ENCODE assay signal across 1 cellular context in the genomic region with DNA sequence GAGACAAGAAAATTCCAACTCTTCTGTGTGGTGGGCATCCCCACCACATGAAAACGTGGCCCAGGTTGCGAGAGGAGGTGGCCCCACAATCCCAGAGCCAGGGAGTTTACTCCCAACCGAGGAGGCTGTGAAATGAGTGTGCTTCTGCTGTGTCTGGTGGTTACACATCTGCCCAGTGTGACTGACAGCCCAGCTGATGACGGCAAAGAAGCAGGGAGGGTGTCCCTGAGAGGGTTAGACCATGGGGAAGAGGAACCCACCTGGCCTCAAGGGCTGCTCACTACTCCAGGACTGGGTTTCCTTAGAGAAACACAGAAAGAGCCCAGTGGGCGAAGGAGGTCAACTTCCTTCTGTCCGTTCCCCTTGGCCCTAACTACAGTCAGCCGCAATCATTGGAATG.
TF ChIP-seq lines count a peak whose summit lies in the region.

No MANE protein-coding gene starts in this region.

TF ChIP-seq in K562, 482 proteins besides CTCF, POLR2A, EP300 and RAD21:
- TF ChIP-seq, protein P1, sequence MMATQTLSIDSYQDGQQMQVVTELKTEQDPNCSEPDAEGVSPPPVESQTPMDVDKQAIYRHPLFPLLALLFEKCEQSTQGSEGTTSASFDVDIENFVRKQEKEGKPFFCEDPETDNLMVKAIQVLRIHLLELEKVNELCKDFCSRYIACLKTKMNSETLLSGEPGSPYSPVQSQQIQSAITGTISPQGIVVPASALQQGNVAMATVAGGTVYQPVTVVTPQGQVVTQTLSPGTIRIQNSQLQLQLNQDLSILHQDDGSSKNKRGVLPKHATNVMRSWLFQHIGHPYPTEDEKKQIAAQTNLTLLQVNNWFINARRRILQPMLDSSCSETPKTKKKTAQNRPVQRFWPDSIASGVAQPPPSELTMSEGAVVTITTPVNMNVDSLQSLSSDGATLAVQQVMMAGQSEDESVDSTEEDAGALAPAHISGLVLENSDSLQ (IDR thresholded peaks at IDR 0.05), result 0 out of 2 replicates have a peak, but pooled peaks have one; percentile 23
- TF ChIP-seq HNRNPLL (IDR thresholded peaks at IDR 0.05; ENCODE audit: low read depth, low read length, poor library complexity, severe bottlenecking), result no peak
